1 cellular context compared by ENCODE assay signal in genomic region chr2:86562891-86563649, GRCh38.
TF ChIP-seq lines count a peak whose summit lies in the region.

Gene CHMP3, minus strand, starts transcription at chr2:86563443. Its CDS starts 95 bp downstream, at chr2:86563348.

TF ChIP-seq in HEK293, 187 proteins besides CTCF, POLR2A, EP300 and RAD21 (continued from another document and continues in another):
- TF ChIP-seq ZXDB (tag by site-specific recombination; IDR thresholded peaks at IDR 0.05) (peak; percentile 77), SP3 (tag by site-specific recombination; IDR thresholded peaks at IDR 0.05) (peak; percentile 91), ZNF610 (tag by site-specific recombination; IDR thresholded peaks at IDR 0.05; ENCODE audit: borderline replicate concordance) (peak; percentile 88), MEIS1 (CRISPR knock-in tag; IDR thresholded peaks at IDR 0.05; ENCODE audit: borderline replicate concordance) (no peak), ZNF19 (tag by site-specific recombination; IDR thresholded peaks at IDR 0.05; ENCODE audit: low read depth) (no peak), ZNF777 (tag by site-specific recombination; IDR thresholded peaks at IDR 0.05; ENCODE audit: borderline replicate concordance) (no peak), ZBTB7A (tag by site-specific recombination; IDR thresholded peaks at IDR 0.05; ENCODE audit: low read depth) (no peak; the same call in 1 of the 2 replicates), GLI2 (tag by site-specific recombination; IDR thresholded peaks at IDR 0.05; ENCODE audit: borderline replicate concordance, low read depth) (no peak), ZNF48 (tag by site-specific recombination; IDR thresholded peaks at IDR 0.05) (no peak), ZNF571 (tag by site-specific recombination; IDR thresholded peaks at IDR 0.05) (no peak), ZNF433 (tag by site-specific recombination; IDR thresholded peaks at IDR 0.05; ENCODE audit: low read depth) (no peak), ZNF549 (tag by site-specific recombination; IDR thresholded peaks at IDR 0.05) (no peak), GLIS2 (tag by site-specific recombination; IDR thresholded peaks at IDR 0.05) (peak; percentile 79), ZNF701 (tag by site-specific recombination; IDR thresholded peaks at IDR 0.05) (no peak), ZBTB20 (tag by site-specific recombination; IDR thresholded peaks at IDR 0.05) (peak; percentile 24; the same call in 1 of the 2 replicates), SCRT1 (tag by site-specific recombination; IDR thresholded peaks at IDR 0.05; ENCODE audit: borderline replicate concordance) (no peak), PBX3 (CRISPR knock-in tag; IDR thresholded peaks at IDR 0.05) (no peak), ZBTB1 (tag by site-specific recombination; IDR thresholded peaks at IDR 0.05) (no peak), ZNF416 (tag by site-specific recombination; IDR thresholded peaks at IDR 0.05) (no peak), ZBTB44 (tag by site-specific recombination; IDR thresholded peaks at IDR 0.05) (no peak), ZNF621 (tag by site-specific recombination; IDR thresholded peaks at IDR 0.05) (no peak), ZNF488 (tag by site-specific recombination; IDR thresholded peaks at IDR 0.05) (no peak), ZNF677 (tag by site-specific recombination; IDR thresholded peaks at IDR 0.05) (no peak), ZNF324 (tag by site-specific recombination; IDR thresholded peaks at IDR 0.05) (no peak; the same call in 1 of the 2 replicates)
- TF ChIP-seq, protein P1, sequence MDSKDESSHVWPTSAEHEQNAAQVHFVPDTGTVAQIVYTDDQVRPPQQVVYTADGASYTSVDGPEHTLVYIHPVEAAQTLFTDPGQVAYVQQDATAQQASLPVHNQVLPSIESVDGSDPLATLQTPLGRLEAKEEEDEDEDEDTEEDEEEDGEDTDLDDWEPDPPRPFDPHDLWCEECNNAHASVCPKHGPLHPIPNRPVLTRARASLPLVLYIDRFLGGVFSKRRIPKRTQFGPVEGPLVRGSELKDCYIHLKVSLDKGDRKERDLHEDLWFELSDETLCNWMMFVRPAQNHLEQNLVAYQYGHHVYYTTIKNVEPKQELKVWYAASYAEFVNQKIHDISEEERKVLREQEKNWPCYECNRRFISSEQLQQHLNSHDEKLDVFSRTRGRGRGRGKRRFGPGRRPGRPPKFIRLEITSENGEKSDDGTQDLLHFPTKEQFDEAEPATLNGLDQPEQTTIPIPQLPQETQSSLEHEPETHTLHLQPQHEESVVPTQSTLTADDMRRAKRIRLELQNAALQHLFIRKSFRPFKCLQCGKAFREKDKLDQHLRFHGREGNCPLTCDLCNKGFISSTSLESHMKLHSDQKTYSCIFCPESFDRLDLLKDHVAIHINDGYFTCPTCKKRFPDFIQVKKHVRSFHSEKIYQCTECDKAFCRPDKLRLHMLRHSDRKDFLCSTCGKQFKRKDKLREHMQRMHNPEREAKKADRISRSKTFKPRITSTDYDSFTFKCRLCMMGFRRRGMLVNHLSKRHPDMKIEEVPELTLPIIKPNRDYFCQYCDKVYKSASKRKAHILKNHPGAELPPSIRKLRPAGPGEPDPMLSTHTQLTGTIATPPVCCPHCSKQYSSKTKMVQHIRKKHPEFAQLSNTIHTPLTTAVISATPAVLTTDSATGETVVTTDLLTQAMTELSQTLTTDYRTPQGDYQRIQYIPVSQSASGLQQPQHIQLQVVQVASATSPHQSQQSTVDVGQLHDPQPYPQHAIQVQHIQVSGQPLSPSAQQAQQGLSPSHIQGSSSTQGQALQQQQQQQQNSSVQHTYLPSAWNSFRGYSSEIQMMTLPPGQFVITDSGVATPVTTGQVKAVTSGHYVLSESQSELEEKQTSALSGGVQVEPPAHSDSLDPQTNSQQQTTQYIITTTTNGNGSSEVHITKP (tag by site-specific recombination; IDR thresholded peaks at IDR 0.05): peak; percentile 100
- TF ChIP-seq, protein P2, sequence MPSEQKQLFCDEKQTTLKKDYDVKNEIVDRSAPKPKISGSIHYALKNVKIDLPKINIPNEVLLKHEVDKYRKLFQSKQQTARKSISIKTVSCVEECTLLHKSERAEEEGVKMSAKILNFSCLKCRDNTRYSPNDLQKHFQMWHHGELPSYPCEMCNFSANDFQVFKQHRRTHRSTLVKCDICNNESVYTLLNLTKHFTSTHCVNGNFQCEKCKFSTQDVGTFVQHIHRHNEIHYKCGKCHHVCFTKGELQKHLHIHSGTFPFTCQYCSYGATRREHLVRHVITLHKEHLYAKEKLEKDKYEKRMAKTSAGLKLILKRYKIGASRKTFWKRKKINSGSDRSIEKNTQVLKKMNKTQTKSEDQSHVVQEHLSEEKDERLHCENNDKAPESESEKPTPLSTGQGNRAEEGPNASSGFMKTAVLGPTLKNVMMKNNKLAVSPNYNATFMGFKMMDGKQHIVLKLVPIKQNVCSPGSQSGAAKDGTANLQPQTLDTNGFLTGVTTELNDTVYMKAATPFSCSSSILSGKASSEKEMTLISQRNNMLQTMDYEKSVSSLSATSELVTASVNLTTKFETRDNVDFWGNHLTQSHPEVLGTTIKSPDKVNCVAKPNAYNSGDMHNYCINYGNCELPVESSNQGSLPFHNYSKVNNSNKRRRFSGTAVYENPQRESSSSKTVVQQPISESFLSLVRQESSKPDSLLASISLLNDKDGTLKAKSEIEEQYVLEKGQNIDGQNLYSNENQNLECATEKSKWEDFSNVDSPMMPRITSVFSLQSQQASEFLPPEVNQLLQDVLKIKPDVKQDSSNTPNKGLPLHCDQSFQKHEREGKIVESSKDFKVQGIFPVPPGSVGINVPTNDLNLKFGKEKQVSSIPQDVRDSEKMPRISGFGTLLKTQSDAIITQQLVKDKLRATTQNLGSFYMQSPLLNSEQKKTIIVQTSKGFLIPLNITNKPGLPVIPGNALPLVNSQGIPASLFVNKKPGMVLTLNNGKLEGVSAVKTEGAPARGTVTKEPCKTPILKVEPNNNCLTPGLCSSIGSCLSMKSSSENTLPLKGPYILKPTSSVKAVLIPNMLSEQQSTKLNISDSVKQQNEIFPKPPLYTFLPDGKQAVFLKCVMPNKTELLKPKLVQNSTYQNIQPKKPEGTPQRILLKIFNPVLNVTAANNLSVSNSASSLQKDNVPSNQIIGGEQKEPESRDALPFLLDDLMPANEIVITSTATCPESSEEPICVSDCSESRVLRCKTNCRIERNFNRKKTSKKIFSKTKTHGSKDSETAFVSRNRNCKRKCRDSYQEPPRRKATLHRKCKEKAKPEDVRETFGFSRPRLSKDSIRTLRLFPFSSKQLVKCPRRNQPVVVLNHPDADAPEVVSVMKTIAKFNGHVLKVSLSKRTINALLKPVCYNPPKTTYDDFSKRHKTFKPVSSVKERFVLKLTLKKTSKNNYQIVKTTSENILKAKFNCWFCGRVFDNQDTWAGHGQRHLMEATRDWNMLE (tag by site-specific recombination; conservative IDR thresholded peaks at IDR 0.05; ENCODE audit: low read depth): peak; percentile 25
- TF ChIP-seq, protein P3, sequence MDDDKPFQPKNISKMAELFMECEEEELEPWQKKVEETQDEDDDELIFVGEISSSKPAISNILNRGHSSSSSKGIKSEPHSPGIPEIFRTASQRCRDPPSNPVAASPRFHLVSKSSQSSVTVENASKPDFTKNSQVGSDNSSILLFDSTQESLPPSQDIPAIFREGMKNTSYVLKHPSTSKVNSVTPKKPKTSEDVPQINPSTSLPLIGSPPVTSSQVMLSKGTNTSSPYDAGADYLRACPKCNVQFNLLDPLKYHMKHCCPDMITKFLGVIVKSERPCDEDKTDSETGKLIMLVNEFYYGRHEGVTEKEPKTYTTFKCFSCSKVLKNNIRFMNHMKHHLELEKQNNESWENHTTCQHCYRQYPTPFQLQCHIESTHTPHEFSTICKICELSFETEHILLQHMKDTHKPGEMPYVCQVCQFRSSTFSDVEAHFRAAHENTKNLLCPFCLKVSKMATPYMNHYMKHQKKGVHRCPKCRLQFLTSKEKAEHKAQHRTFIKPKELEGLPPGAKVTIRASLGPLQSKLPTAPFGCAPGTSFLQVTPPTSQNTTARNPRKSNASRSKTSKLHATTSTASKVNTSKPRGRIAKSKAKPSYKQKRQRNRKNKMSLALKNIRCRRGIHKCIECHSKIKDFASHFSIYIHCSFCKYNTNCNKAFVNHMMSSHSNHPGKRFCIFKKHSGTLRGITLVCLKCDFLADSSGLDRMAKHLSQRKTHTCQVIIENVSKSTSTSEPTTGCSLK (tag by site-specific recombination; IDR thresholded peaks at IDR 0.05): no peak
- TF ChIP-seq, protein P4, sequence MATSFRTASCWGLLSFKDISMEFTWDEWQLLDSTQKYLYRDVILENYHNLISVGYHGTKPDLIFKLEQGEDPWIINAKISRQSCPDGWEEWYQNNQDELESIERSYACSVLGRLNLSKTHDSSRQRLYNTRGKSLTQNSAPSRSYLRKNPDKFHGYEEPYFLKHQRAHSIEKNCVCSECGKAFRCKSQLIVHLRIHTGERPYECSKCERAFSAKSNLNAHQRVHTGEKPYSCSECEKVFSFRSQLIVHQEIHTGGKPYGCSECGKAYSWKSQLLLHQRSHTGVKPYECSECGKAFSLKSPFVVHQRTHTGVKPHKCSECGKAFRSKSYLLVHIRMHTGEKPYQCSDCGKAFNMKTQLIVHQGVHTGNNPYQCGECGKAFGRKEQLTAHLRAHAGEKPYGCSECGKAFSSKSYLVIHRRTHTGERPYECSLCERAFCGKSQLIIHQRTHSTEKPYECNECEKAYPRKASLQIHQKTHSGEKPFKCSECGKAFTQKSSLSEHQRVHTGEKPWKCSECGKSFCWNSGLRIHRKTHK (tag by site-specific recombination; IDR thresholded peaks at IDR 0.05): no peak
- TF ChIP-seq, protein P5, sequence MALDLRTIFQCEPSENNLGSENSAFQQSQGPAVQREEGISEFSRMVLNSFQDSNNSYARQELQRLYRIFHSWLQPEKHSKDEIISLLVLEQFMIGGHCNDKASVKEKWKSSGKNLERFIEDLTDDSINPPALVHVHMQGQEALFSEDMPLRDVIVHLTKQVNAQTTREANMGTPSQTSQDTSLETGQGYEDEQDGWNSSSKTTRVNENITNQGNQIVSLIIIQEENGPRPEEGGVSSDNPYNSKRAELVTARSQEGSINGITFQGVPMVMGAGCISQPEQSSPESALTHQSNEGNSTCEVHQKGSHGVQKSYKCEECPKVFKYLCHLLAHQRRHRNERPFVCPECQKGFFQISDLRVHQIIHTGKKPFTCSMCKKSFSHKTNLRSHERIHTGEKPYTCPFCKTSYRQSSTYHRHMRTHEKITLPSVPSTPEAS (tag by site-specific recombination; IDR thresholded peaks at IDR 0.05): no peak
- TF ChIP-seq, protein P6, sequence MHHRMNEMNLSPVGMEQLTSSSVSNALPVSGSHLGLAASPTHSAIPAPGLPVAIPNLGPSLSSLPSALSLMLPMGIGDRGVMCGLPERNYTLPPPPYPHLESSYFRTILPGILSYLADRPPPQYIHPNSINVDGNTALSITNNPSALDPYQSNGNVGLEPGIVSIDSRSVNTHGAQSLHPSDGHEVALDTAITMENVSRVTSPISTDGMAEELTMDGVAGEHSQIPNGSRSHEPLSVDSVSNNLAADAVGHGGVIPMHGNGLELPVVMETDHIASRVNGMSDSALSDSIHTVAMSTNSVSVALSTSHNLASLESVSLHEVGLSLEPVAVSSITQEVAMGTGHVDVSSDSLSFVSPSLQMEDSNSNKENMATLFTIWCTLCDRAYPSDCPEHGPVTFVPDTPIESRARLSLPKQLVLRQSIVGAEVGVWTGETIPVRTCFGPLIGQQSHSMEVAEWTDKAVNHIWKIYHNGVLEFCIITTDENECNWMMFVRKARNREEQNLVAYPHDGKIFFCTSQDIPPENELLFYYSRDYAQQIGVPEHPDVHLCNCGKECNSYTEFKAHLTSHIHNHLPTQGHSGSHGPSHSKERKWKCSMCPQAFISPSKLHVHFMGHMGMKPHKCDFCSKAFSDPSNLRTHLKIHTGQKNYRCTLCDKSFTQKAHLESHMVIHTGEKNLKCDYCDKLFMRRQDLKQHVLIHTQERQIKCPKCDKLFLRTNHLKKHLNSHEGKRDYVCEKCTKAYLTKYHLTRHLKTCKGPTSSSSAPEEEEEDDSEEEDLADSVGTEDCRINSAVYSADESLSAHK (tag by site-specific recombination; IDR thresholded peaks at IDR 0.05): 0 out of 2 replicates have a peak, but pooled peaks have one; percentile 6
- TF ChIP-seq, protein P7, sequence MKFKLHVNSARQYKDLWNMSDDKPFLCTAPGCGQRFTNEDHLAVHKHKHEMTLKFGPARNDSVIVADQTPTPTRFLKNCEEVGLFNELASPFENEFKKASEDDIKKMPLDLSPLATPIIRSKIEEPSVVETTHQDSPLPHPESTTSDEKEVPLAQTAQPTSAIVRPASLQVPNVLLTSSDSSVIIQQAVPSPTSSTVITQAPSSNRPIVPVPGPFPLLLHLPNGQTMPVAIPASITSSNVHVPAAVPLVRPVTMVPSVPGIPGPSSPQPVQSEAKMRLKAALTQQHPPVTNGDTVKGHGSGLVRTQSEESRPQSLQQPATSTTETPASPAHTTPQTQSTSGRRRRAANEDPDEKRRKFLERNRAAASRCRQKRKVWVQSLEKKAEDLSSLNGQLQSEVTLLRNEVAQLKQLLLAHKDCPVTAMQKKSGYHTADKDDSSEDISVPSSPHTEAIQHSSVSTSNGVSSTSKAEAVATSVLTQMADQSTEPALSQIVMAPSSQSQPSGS (tag by site-specific recombination; IDR thresholded peaks at IDR 0.05; ENCODE audit: low read depth): peak; percentile 99
